Comparison of ENCODE assay signal across 10 cellular contexts in the genomic region with DNA sequence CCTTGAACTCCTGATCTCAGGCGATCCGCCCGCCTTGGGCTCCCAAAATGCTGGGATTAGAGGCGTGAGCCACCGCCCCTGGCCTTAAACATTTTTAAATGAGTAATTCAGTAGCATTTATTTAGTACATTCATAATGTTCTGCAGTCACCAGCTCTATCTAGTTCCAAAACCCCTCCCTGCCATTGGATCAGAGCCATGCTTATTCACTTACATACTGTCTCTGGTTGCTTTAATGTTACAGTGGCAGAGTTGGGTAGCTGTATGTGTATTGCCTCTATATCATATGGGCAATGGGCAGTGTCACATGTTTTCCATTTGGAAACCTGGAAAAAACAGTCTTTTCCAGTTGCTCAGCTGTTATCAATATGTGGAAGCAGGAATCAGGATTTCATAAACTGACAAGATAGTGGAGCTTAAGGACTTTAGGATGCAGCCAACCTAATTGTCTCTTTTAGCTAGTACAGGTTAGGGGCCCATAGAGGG. TPM values are rescaled to one million over a fixed set of nuclear protein-coding genes. Genes with fewer than 3 reads are reported as not detected.
DNase-seq lines count a peak whose midpoint lies in the region; ATAC-seq and TF ChIP-seq lines count a peak whose summit lies in the region.
"Had no signal": no experiment of that assay in that cellular context is flagged by ENCODE, and none has a peak within 500 bp of the region (broad histone marks: within the 10 kb centered on the region; RNA-seq: fewer than 3 reads in every experiment).

No MANE protein-coding gene starts in this region.

- ATAC-seq in WTC11 (no peak), HG02763 (IDR thresholded peaks at IDR 0.05; ENCODE audit: unreplicated experiment) (no peak)

- in situ Hi-C loops in SK-MEL-5 (cut with HindIII; ENCODE audit: low pct_unique_long_range_greater_than_20kb, low sequenced_read_pairs): no loop called here

- TF ChIP-seq CTCF in WTC11 (IDR thresholded peaks at IDR 0.05): no peak

- peaks cover 5% of the 10 kb centered on the region; the same call in 1 of the 2 replicates for H3K4me1 Mint-ChIP-seq in WTC11
- no peaks in the 10 kb centered on the region for H3K4me1 Mint-ChIP-seq in activated T-helper 2 cell treated with anti-CD3 and anti-CD28 coated beads, Interferon-gamma antibody, Interleukin-2, Interleukin-4, amounts not matched to agents 10 μg/mL and 5 μg/mL and 100 μg/mL, durations not matched to agents 14 hours and 24 hours and 36 hours (ENCODE audit: low read depth)

- H3K27me3 Mint-ChIP-seq in WTC11 (ENCODE audit: low read depth): no peaks in the 10 kb centered on the region
- no peaks in the 10 kb centered on the region for H3K27me3 Mint-ChIP-seq in activated T-helper 2 cell treated with anti-CD3 and anti-CD28 coated beads, Interferon-gamma antibody, Interleukin-2, Interleukin-4, amounts not matched to agents 10 μg/mL and 5 μg/mL and 100 μg/mL, durations not matched to agents 14 hours and 24 hours and 36 hours (ENCODE audit: low read depth)
- H3K27me3 Mint-ChIP-seq: stimulated activated naive CD8-positive, alpha-beta T cell treated with anti-CD3 and anti-CD28 coated beads, Interleukin-15, Interleukin-2, amounts not matched to agents 100 ng/mL and 50 ng/mL, for 24 hours had no signal

- peak; percentile 26 for DNase-seq in ELR (ENCODE audit: low read depth)
- peak; percentile 40 for DNase-seq in SK-MEL-5 (ENCODE audit: low read depth, low spot score)
- DNase-seq in fibroblast of peridontal ligament (ENCODE audit: extremely low read depth): peak; percentile 74
- peak; percentile 7 for DNase-seq in renal cortical epithelial cell (ENCODE audit: low read depth)
- no peak for DNase-seq in anterior cingulate cortex (lab: John Stamatoyannopoulos, UW)
- no peak for DNase-seq in WTC11 (ENCODE audit: low spot score)
- DNase-seq in activated T-helper 2 cell treated with anti-CD3 and anti-CD28 coated beads, Interferon-gamma antibody, Interleukin-2, Interleukin-4, amounts not matched to agents 10 μg/mL and 5 μg/mL and 100 μg/mL, durations not matched to agents 14 hours and 24 hours and 36 hours (ENCODE audit: low spot score): no peak
- DNase-seq: amygdala had no signal

- peaks cover 10% of the 10 kb centered on the region for H3K36me3 Mint-ChIP-seq in WTC11
- peaks cover 42% of the 10 kb centered on the region for H3K36me3 Mint-ChIP-seq in activated T-helper 2 cell treated with anti-CD3 and anti-CD28 coated beads, Interferon-gamma antibody, Interleukin-2, Interleukin-4, amounts not matched to agents 10 μg/mL and 5 μg/mL and 100 μg/mL, durations not matched to agents 14 hours and 24 hours and 36 hours (ENCODE audit: low read depth)

- CTCF ChIA-PET in WTC11 (lab: Charles Lee): interaction anchor here (0.7 to 2.0 kb wide), 3 partner anchors 65 to 105 kb away, joined by 3 to 9 read pairs (median 3); a partner anchor contains a TSS

- H3K4me3 Mint-ChIP-seq in WTC11: no peak overlapping the region
- no peak overlapping the region for H3K4me3 Mint-ChIP-seq in activated T-helper 2 cell treated with anti-CD3 and anti-CD28 coated beads, Interferon-gamma antibody, Interleukin-2, Interleukin-4, amounts not matched to agents 10 μg/mL and 5 μg/mL and 100 μg/mL, durations not matched to agents 14 hours and 24 hours and 36 hours (ENCODE audit: low read depth)
- H3K4me3 Mint-ChIP-seq: stimulated activated naive CD8-positive, alpha-beta T cell treated with anti-CD3 and anti-CD28 coated beads, Interleukin-15, Interleukin-2, amounts not matched to agents 100 ng/mL and 50 ng/mL, for 24 hours had no signal

- intact Hi-C loops in activated T-helper 2 cell treated with anti-CD3 and anti-CD28 coated beads, Interferon-gamma antibody, Interleukin-2, Interleukin-4, amounts not matched to agents 10 μg/mL and 5 μg/mL and 100 μg/mL, durations not matched to agents 14 hours and 24 hours and 36 hours (cut with micrococcal nuclease): no loop called here

- H3K27ac Mint-ChIP-seq in WTC11: no peak overlapping the region
- H3K27ac Mint-ChIP-seq in activated T-helper 2 cell treated with anti-CD3 and anti-CD28 coated beads, Interferon-gamma antibody, Interleukin-2, Interleukin-4, amounts not matched to agents 10 μg/mL and 5 μg/mL and 100 μg/mL, durations not matched to agents 14 hours and 24 hours and 36 hours: no peak overlapping the region
- H3K27ac Mint-ChIP-seq: stimulated activated naive CD8-positive, alpha-beta T cell treated with anti-CD3 and anti-CD28 coated beads, Interleukin-15, Interleukin-2, amounts not matched to agents 100 ng/mL and 50 ng/mL, for 24 hours had no signal

- POLR2A ChIA-PET in WTC11 (lab: Charles Lee): interaction anchor here (0.8 kb wide), 1 partner anchor 10 kb away, joined by 3 read pairs; no protein-coding TSS in a partner anchor

- no peaks in the 10 kb centered on the region for H3K9me3 Mint-ChIP-seq in WTC11
- no peaks in the 10 kb centered on the region for H3K9me3 Mint-ChIP-seq in activated T-helper 2 cell treated with anti-CD3 and anti-CD28 coated beads, Interferon-gamma antibody, Interleukin-2, Interleukin-4, amounts not matched to agents 10 μg/mL and 5 μg/mL and 100 μg/mL, durations not matched to agents 14 hours and 24 hours and 36 hours
- H3K9me3 Mint-ChIP-seq: stimulated activated naive CD8-positive, alpha-beta T cell treated with anti-CD3 and anti-CD28 coated beads, Interleukin-15, Interleukin-2, amounts not matched to agents 100 ng/mL and 50 ng/mL, for 24 hours had no signal

TF ChIP-seq in WTC11, 78 proteins besides CTCF, POLR2A, EP300 and RAD21:
- no peak for TF ChIP-seq KAT7 (CRISPR knock-in tag; IDR thresholded peaks at IDR 0.05; ENCODE audit: borderline replicate concordance)
- TF ChIP-seq, protein P1, sequence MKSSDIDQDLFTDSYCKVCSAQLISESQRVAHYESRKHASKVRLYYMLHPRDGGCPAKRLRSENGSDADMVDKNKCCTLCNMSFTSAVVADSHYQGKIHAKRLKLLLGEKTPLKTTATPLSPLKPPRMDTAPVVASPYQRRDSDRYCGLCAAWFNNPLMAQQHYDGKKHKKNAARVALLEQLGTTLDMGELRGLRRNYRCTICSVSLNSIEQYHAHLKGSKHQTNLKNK (CRISPR knock-in tag; IDR thresholded peaks at IDR 0.05): no peak
- TF ChIP-seq FOXP1 (CRISPR knock-in tag; IDR thresholded peaks at IDR 0.05; ENCODE audit: borderline replicate concordance): no peak
- TF ChIP-seq, protein P2, sequence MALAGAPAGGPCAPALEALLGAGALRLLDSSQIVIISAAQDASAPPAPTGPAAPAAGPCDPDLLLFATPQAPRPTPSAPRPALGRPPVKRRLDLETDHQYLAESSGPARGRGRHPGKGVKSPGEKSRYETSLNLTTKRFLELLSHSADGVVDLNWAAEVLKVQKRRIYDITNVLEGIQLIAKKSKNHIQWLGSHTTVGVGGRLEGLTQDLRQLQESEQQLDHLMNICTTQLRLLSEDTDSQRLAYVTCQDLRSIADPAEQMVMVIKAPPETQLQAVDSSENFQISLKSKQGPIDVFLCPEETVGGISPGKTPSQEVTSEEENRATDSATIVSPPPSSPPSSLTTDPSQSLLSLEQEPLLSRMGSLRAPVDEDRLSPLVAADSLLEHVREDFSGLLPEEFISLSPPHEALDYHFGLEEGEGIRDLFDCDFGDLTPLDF (CRISPR knock-in tag; IDR thresholded peaks at IDR 0.05): no peak

RNA-seq across cellular contexts. Expression of a gene that starts 10.5 kb away (rescaled TPM):
- 149 TPM in 2 replicates for total RNA-seq in SK-MEL-5 (2014; rRNA removed; shearing (Covaris generic))
- 152 and 200 TPM in 2 replicates for polyA plus RNA-seq in SK-MEL-5 (2015; cell fraction: cytosol; rRNA removed)
- polyA plus RNA-seq in SK-MEL-5 (2015; cell fraction: nucleus; rRNA removed): 118 and 154 TPM in 2 replicates
- total RNA-seq in renal cortical epithelial cell (60.8 and 64.0 TPM in 2 replicates), WTC11 (2021) (105 to 114 TPM (median 107 TPM) in 3 replicates)
- 90.2 and 99.9 TPM in 2 replicates for total RNA-seq in activated T-helper 2 cell treated with anti-CD3 and anti-CD28 coated beads, Interferon-gamma antibody, Interleukin-2, Interleukin-4, amounts not matched to agents 10 μg/mL and 5 μg/mL and 100 μg/mL, durations not matched to agents 14 hours and 24 hours and 36 hours

RNA-seq across cellular contexts. Expression of a gene that starts 10.7 kb away (rescaled TPM):
- 15.7 and 17.7 TPM in 2 replicates for total RNA-seq in SK-MEL-5 (2014; rRNA removed; shearing (Covaris generic))
- 21.6 and 24.2 TPM in 2 replicates for polyA plus RNA-seq in SK-MEL-5 (2015; cell fraction: cytosol; rRNA removed)
- polyA plus RNA-seq in SK-MEL-5 (2015; cell fraction: nucleus; rRNA removed): 39.8 and 58.9 TPM in 2 replicates
- 13.9 and 22.0 TPM in 2 replicates for total RNA-seq in renal cortical epithelial cell
- 27.7 to 35.0 TPM (median 33.5 TPM) in 3 replicates for total RNA-seq in WTC11 (2021)
- total RNA-seq in activated T-helper 2 cell treated with anti-CD3 and anti-CD28 coated beads, Interferon-gamma antibody, Interleukin-2, Interleukin-4, amounts not matched to agents 10 μg/mL and 5 μg/mL and 100 μg/mL, durations not matched to agents 14 hours and 24 hours and 36 hours: 25.4 and 28.7 TPM in 2 replicates

Comparison
In these comparisons a context has a peak if more than half of its experiments do, and no peak if none do; other contexts are left out.
1. DNase-seq: peak in ELR (single experiment), SK-MEL-5 (single experiment), fibroblast of peridontal ligament (single experiment) and renal cortical epithelial cell (single experiment); none in anterior cingulate cortex (0 of 58), WTC11 (single experiment) and activated T-helper 2 cell treated with anti-CD3 and anti-CD28 coated beads, Interferon-gamma antibody, Interleukin-2, Interleukin-4, amounts not matched to agents 10 μg/mL and 5 μg/mL and 100 μg/mL, durations not matched to agents 14 hours and 24 hours and 36 hours (single experiment).